11 cellular contexts compared by ENCODE assay signal in genomic region chr2:177256695-177257094, GRCh38. TPM values are rescaled to one million over a fixed set of nuclear protein-coding genes. Genes with fewer than 3 reads are reported as not detected.
DNase-seq lines count a peak whose midpoint lies in the region; ATAC-seq and TF ChIP-seq lines count a peak whose summit lies in the region.
"Had no signal": no experiment of that assay in that cellular context is flagged by ENCODE, and none has a peak within 500 bp of the region (broad histone marks: within the 10 kb centered on the region; RNA-seq: fewer than 3 reads in every experiment).

No MANE protein-coding gene starts in this region.

- no peaks in the 10 kb centered on the region for H3K9me2 ChIP-seq in Karpas-422 (replicated peaks; ENCODE audit: insufficient read depth, low read length)

- H3K4me2 ChIP-seq in Karpas-422 (ENCODE audit: low read depth, low read length, poor library complexity, severe bottlenecking), result peak overlapping the region; percentile 20

- peak overlapping the region; percentile 50 for H3K4me3 Mint-ChIP-seq in CD8-positive, alpha-beta T cell

- DNase-seq in CD8-positive, alpha-beta T cell, result no peak
- DNase-seq in Karpas-422 (no peak), amygdala (lab: John Stamatoyannopoulos, UW) (no peak)
- DNase-seq: activated CD4-positive, alpha-beta T cell treated with anti-CD3 and anti-CD28 coated beads, Interleukin-2, amount 50 U/mL, for 4 hours; anterior cingulate cortex; left colon; SW 1271 had no signal

- no peak for TF ChIP-seq CTCF in CD8-positive, alpha-beta T cell (IDR thresholded peaks at IDR 0.05)
- TF ChIP-seq CTCF in gastroesophageal sphincter (IDR thresholded peaks at IDR 0.05), result no peak

- no peak for TF ChIP-seq POLR2A in gastroesophageal sphincter (IDR thresholded peaks at IDR 0.05)

- 70 to 86% methylated on average over 2 to 3 of the region's 3 CpGs for WGBS in gastroesophageal sphincter (ENCODE audit: low coverage in 1 of 2), 2 donors

- no peak overlapping the region for H3K9ac ChIP-seq in Karpas-422 (ENCODE audit: low read length)
- H3K9ac ChIP-seq in skeletal muscle tissue (ENCODE audit: low read depth in 1 of 3, low read length in 3 of 3), result no peak overlapping the region

- no peak overlapping the region for H2AFZ ChIP-seq in Karpas-422 (ENCODE audit: low read length)

- POLR2A ChIA-PET in CD8-positive, alpha-beta T cell (lab: Charles Lee), result interaction anchor here (1.1 to 1.5 kb wide), 2 partner anchors 44 to 90 kb away, joined by 3 read pairs; no protein-coding TSS in a partner anchor

- H3K4me1 ChIP-seq in CD8-positive, alpha-beta T cell (ENCODE audit: insufficient read depth, low read length), result peaks cover 93% of the 10 kb centered on the region
- H3K4me1 ChIP-seq in Karpas-422 (ENCODE audit: low read length) (peaks cover 73% of the 10 kb centered on the region), gastroesophageal sphincter (peaks cover 17 to 100% (median 67%) of the 10 kb centered on the region in 3 donors), skeletal muscle tissue (ENCODE audit: control insufficient read depth in 3 of 3, insufficient read depth in 3 of 3, low read length in 3 of 3) (peaks cover 57 to 77% (median 68%) of the 10 kb centered on the region in 3 donors)

- H3K9me3 Mint-ChIP-seq in CD8-positive, alpha-beta T cell, result peaks cover 3% of the 10 kb centered on the region

- peak overlapping the region; percentile 42 for H3K27ac Mint-ChIP-seq in CD8-positive, alpha-beta T cell

- no peaks in the 10 kb centered on the region for H3K9me3 ChIP-seq in CD8-positive, alpha-beta T cell (ENCODE audit: low read length)
- H3K9me3 ChIP-seq in Karpas-422 (ENCODE audit: low read length) (no peaks in the 10 kb centered on the region), gastroesophageal sphincter (no peaks in the 10 kb centered on the region), skeletal muscle tissue (ENCODE audit: control insufficient read depth in 3 of 3, low read length in 3 of 3) (no peaks in the 10 kb centered on the region)

- CTCF ChIA-PET in CD8-positive, alpha-beta T cell (lab: Charles Lee), result interaction anchor here (0.6 kb wide), 1 partner anchor 8 kb away, joined by 4 read pairs; the partner anchor contains the start of gene NFE2L2

- H3K36me3 ChIP-seq in CD8-positive, alpha-beta T cell (ENCODE audit: insufficient read depth, low read length), result no peaks in the 10 kb centered on the region
- H3K36me3 ChIP-seq in Karpas-422 (ENCODE audit: insufficient read depth, low read length) (peaks cover 40% of the 10 kb centered on the region), gastroesophageal sphincter (no peaks in the 10 kb centered on the region), skeletal muscle tissue (ENCODE audit: control insufficient read depth in 3 of 3, insufficient read depth in 3 of 3, low read length in 3 of 3) (peaks cover 0 to 3% (median 0%) of the 10 kb centered on the region in 3 donors)

- peaks cover 78% of the 10 kb centered on the region for H4K20me1 ChIP-seq in Karpas-422 (ENCODE audit: insufficient read depth, low read depth, low read length)

- peaks cover 91% of the 10 kb centered on the region for H3K4me1 Mint-ChIP-seq in CD8-positive, alpha-beta T cell (ENCODE audit: low read depth)

- no peak overlapping the region for H3K4me3 ChIP-seq in CD8-positive, alpha-beta T cell (ENCODE audit: low read depth, low read length)
- H3K4me3 ChIP-seq in Karpas-422 (ENCODE audit: low read length) (no peak overlapping the region), gastroesophageal sphincter (no peak overlapping the region), skeletal muscle tissue (ENCODE audit: low read length in 3 of 3) (peak overlapping the region in 1 of 3 donors; percentile 15)

- H3K36me3 Mint-ChIP-seq in CD8-positive, alpha-beta T cell, result peaks cover 62% of the 10 kb centered on the region

- H3K27me3 Mint-ChIP-seq in CD8-positive, alpha-beta T cell (ENCODE audit: low read depth), result no peaks in the 10 kb centered on the region

- H3K27ac ChIP-seq in CD8-positive, alpha-beta T cell (ENCODE audit: low read depth, low read length), result no peak overlapping the region
- peak overlapping the region; percentile 54 for H3K27ac ChIP-seq in Karpas-422 (ENCODE audit: low read length)
- peak overlapping the region in 3 of 4 donors; percentile 9 to 23 (median 12) for H3K27ac ChIP-seq in gastroesophageal sphincter
- H3K27ac ChIP-seq in skeletal muscle tissue (ENCODE audit: low read depth, low read length), result peak overlapping the region; percentile 2

- TF ChIP-seq EP300 in gastroesophageal sphincter (IDR thresholded peaks at IDR 0.05), result no peak

- H3K79me2 ChIP-seq in Karpas-422 (ENCODE audit: low read length), result peaks cover 100% of the 10 kb centered on the region

- ATAC-seq in CD8-positive, alpha-beta T cell, result no peak
- no peak for ATAC-seq in gastroesophageal sphincter
- ATAC-seq in HG03439 (IDR thresholded peaks at IDR 0.05; ENCODE audit: unreplicated experiment), result no peak
- no peak for ATAC-seq in GM18520 (IDR thresholded peaks at IDR 0.05; ENCODE audit: unreplicated experiment)
- ATAC-seq: left colon had no signal

- H3K27me3 ChIP-seq in CD8-positive, alpha-beta T cell (ENCODE audit: insufficient read depth, low read length), result no peaks in the 10 kb centered on the region
- H3K27me3 ChIP-seq in Karpas-422 (ENCODE audit: low read length), result no peaks in the 10 kb centered on the region
- no peaks in the 10 kb centered on the region for H3K27me3 ChIP-seq in gastroesophageal sphincter
- H3K27me3 ChIP-seq in skeletal muscle tissue (ENCODE audit: control insufficient read depth in 3 of 3, insufficient read depth in 3 of 3, low read length in 3 of 3), result no peaks in the 10 kb centered on the region

- intact Hi-C loops in CD8-positive, alpha-beta T cell (cut with DNase I, micrococcal nuclease), result no loop called here

RNA-seq across cellular contexts. Expression of gene NFE2L2, which starts 7.8 kb away (rescaled TPM):
- 10 to 100 TPM; 81.7 to 88.7 TPM for total RNA-seq in CD8-positive, alpha-beta T cell
- total RNA-seq in Karpas-422 (2014; rRNA removed; shearing (Covaris generic); ENCODE audit: low replicate concordance), result 33.1 and 66.7 TPM in 2 replicates
- total RNA-seq in gastroesophageal sphincter, result 100 to 1,000 TPM in 1 of 4 donors, 10 to 100 TPM in 3; 55.5 to 111 (median 89.2) TPM
- total RNA-seq in skeletal muscle tissue, result 21.4 TPM

RNA-seq across cellular contexts. Expression of gene HNRNPA3, which starts 44.1 kb away (rescaled TPM):
- total RNA-seq in CD8-positive, alpha-beta T cell, result 100 to 1,000 TPM; 144 to 160 TPM
- total RNA-seq in Karpas-422 (2014; rRNA removed; shearing (Covaris generic); ENCODE audit: low replicate concordance), result 51.7 and 62.7 TPM in 2 replicates
- total RNA-seq in gastroesophageal sphincter (10 to 100 TPM; 58.4 to 87.8 (median 73.1) TPM), skeletal muscle tissue (49.1 TPM)
